In the genomic region with DNA sequence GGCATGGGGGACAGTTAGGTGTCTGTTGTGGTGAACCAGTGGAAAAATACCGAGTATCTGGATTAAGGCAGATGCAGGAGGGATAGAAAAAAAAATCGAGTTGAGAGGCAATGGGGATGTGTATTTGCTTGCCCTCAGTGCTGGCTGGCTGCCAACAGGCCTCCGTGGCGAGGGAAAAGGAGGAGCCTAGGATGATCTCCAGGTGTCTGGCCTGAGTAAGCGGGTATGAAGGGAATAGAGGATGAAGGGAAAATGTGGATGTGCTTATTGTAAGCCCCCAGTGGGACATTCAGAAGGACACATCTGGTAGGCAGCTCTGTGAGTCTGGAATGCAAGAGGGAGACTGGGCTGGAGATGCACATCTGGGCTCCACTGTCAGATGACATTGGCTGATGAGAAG, we compare ENCODE assay signal across 17 cellular contexts. TPM values are rescaled to one million over a fixed set of nuclear protein-coding genes. Genes with fewer than 3 reads are reported as not detected.
A peak's percentile ranks its signal among the peaks of the same experiment; 100 is the strongest.
DNase-seq lines count a peak whose midpoint lies in the region; ATAC-seq, FAIRE-seq and TF ChIP-seq lines count a peak whose summit lies in the region.
"Had no signal": no experiment of that assay in that cellular context is flagged by ENCODE, and none has a peak within 500 bp of the region (broad histone marks: within the 10 kb centered on the region; RNA-seq: fewer than 3 reads in every experiment).

No MANE protein-coding gene starts in this region.

- intact Hi-C loops in Calu3 (cut with micrococcal nuclease; ENCODE audit: unreplicated experiment) = no loop called here
- intact Hi-C loops in sigmoid colon (cut with DNase I) = no loop called here

- peak overlapping the region; percentile 83 for H4K8ac ChIP-seq in H1 (ENCODE audit: extremely low read depth, insufficient read depth, low read length)

- H3K23ac ChIP-seq in H1 (ENCODE audit: insufficient read length) = no peak overlapping the region

- DNase-seq in Calu3 (peak; percentile 13), Karpas-422 (peak; percentile 35), NCI-H510A treated with DMSO at 0.1 percent for 48 hours (lab: John Stamatoyannopoulos, UW) (peak; percentile 96), H1 (ENCODE audit: low read depth in 1 of 2, low spot score in 2 of 2) (no peak), sigmoid colon (no peak), inferior parietal cortex (ENCODE audit: extremely low spot score) (no peak)
- DNase-seq: C1 segment of cervical spinal cord, kidney, nephron progenitor cell, Peyer's patch, WERI-Rb-1 had no signal

- H3K9me2 ChIP-seq in Karpas-422 (replicated peaks; ENCODE audit: insufficient read depth, low read length) = no peaks in the 10 kb centered on the region

- no peak overlapping the region for H2BK20ac ChIP-seq in H1 (ENCODE audit: low read length)

- H2AFZ ChIP-seq in Karpas-422 (ENCODE audit: low read length) (no peak overlapping the region), H1 (ENCODE audit: low read length) (no peak overlapping the region)
- H2AFZ ChIP-seq: GM23338 had no signal

- no peak overlapping the region for H4K91ac ChIP-seq in H1 (replicated peaks; ENCODE audit: insufficient read length, low read length)

- TF ChIP-seq EP300 in H1 (IDR thresholded peaks at IDR 0.05; ENCODE audit: borderline replicate concordance in 1 of 2, low read depth in 2 of 2, low read length in 2 of 2) (no peak), sigmoid colon (IDR thresholded peaks at IDR 0.05) (no peak)

- no peak overlapping the region for H2BK15ac ChIP-seq in H1 (ENCODE audit: low read length)

- CTCF ChIA-PET in Calu3 (lab: Charles Lee) = no interaction called here
- CTCF ChIA-PET in H1 (lab: Charles Lee; ENCODE audit: partially characterized antibody) = interaction anchor here (1.7 to 2.1 kb wide), 2 partner anchors 17 to 24 kb away, joined by 4 to 6 read pairs; no protein-coding TSS in a partner anchor

- H3K4me1 ChIP-seq in Karpas-422 (ENCODE audit: low read length) (peaks cover 6% of the 10 kb centered on the region; the same call in 1 of the 2 replicates), H1 (replicated peaks in 1 of 4; ENCODE audit: control insufficient read depth in 3 of 4, insufficient read depth in 4 of 4, low read length in 3 of 4) (no peaks in the 10 kb centered on the region; a peak in 2 of 7 replicates), sigmoid colon (no peaks in the 10 kb centered on the region)
- H3K4me1 ChIP-seq: esophagus muscularis mucosa, Peyer's patch, upper lobe of left lung had no signal

- H3K79me1 ChIP-seq in H1 (ENCODE audit: low read depth, low read length) = no peaks in the 10 kb centered on the region; the same call in none of the 2 replicates

- H4K5ac ChIP-seq in H1 (ENCODE audit: insufficient read length, low read depth, low read length) = no peak overlapping the region

- H3K9ac ChIP-seq in Karpas-422 (ENCODE audit: low read length) (no peak overlapping the region), H1 (replicated peaks in 1 of 4; ENCODE audit: extremely low read depth in 1 of 4, low read depth in 3 of 4, low read length in 3 of 4) (no peak overlapping the region)

- TF ChIP-seq RAD21 in H1 (IDR thresholded peaks at IDR 0.05 in 1 of 2, conservative IDR thresholded peaks at IDR 0.05 in 1 of 2; ENCODE audit: low read depth in 2 of 2, low read length in 2 of 2) = no peak

- no peak overlapping the region for H3K4me3 ChIP-seq in Karpas-422 (ENCODE audit: low read length)
- no peak overlapping the region for H3K4me3 ChIP-seq in H1 (ENCODE audit: extremely low read depth in 1 of 4, insufficient read depth in 2 of 4, low read depth in 3 of 4, low read length in 4 of 4)
- no peak overlapping the region for H3K4me3 ChIP-seq in sigmoid colon
- H3K4me3 ChIP-seq: esophagus muscularis mucosa, GM23338, Peyer's patch, skin epidermis, upper lobe of left lung had no signal

- FAIRE-seq in H1 (lab: Jason Lieb, UNC) = no peak
- FAIRE-seq: kidney had no signal

- no peak overlapping the region for H2BK5ac ChIP-seq in H1 (ENCODE audit: low read depth, low read length)

- no peak overlapping the region for H3K27ac Mint-ChIP-seq in Calu3 (ENCODE audit: unreplicated experiment)
- H3K27ac Mint-ChIP-seq: GM23338, nephron progenitor cell had no signal

- H3K18ac ChIP-seq in H1 (ENCODE audit: extremely low read depth, low read length) = no peak overlapping the region

- H3K4me3 Mint-ChIP-seq in Calu3 (ENCODE audit: low read depth, unreplicated experiment) = no peak overlapping the region
- H3K4me3 Mint-ChIP-seq: GM23338, nephron progenitor cell had no signal

- H3K79me2 ChIP-seq in Karpas-422 (ENCODE audit: low read length) (no peaks in the 10 kb centered on the region), H1 (ENCODE audit: control insufficient read depth in 1 of 2, insufficient read depth in 2 of 2, low read length in 2 of 2) (peaks cover 0 to 59% of the 10 kb centered on the region in 2 experiments; a peak in 3 of 4 replicates)

- no peak for ATAC-seq in GM18520 (IDR thresholded peaks at IDR 0.05; ENCODE audit: unreplicated experiment)
- no peak for ATAC-seq in GM19328 (IDR thresholded peaks at IDR 0.05; ENCODE audit: unreplicated experiment)
- ATAC-seq: GM23338 had no signal

- no peaks in the 10 kb centered on the region for H3K27me3 Mint-ChIP-seq in Calu3 (ENCODE audit: unreplicated experiment)

- no peak overlapping the region for H3K27ac ChIP-seq in Karpas-422 (ENCODE audit: low read length)
- H3K27ac ChIP-seq in H1 (ENCODE audit: low read depth, low read length) = no peak overlapping the region
- no peak overlapping the region for H3K27ac ChIP-seq in sigmoid colon
- H3K27ac ChIP-seq: esophagus muscularis mucosa, Peyer's patch, skin epidermis, upper lobe of left lung, WERI-Rb-1 had no signal

- H2AK5ac ChIP-seq in H1 (ENCODE audit: low read depth, low read length) = 0 out of 2 replicates have a peak overlapping the region, but pooled peaks have one; percentile 13

- no peaks in the 10 kb centered on the region for H3K36me3 ChIP-seq in Karpas-422 (ENCODE audit: insufficient read depth, low read length)
- H3K36me3 ChIP-seq in H1 (ENCODE audit: control insufficient read depth in 2 of 4, insufficient read depth in 4 of 4, low read length in 3 of 4) = no peaks in the 10 kb centered on the region
- no peaks in the 10 kb centered on the region for H3K36me3 ChIP-seq in sigmoid colon
- H3K36me3 ChIP-seq: esophagus muscularis mucosa, Peyer's patch, upper lobe of left lung, WERI-Rb-1 had no signal

- no peak overlapping the region for H3K4ac ChIP-seq in H1 (replicated peaks; ENCODE audit: insufficient read length, low read depth, low read length)

- H4K20me1 ChIP-seq in Karpas-422 (ENCODE audit: insufficient read depth, low read depth, low read length) (no peaks in the 10 kb centered on the region), H1 (replicated peaks in 1 of 2; ENCODE audit: control insufficient read depth in 1 of 2, insufficient read depth in 2 of 2, low read length in 2 of 2) (peaks cover 0 to 4% of the 10 kb centered on the region in 2 experiments)

- peaks cover 8% of the 10 kb centered on the region for H3K4me1 Mint-ChIP-seq in Calu3 (ENCODE audit: low read depth, unreplicated experiment)
- H3K4me1 Mint-ChIP-seq: GM23338, nephron progenitor cell had no signal

- H3K56ac ChIP-seq in H1 (replicated peaks; ENCODE audit: insufficient read length, low read depth, low read length) = no peak overlapping the region

- H2BK120ac ChIP-seq in H1 (replicated peaks; ENCODE audit: low read depth, low read length) = no peak overlapping the region

- no TSS peak for BruUV-seq in Calu3 (replicated peaks; lab: Mats Ljungman, UMichigan)

- H2BK12ac ChIP-seq in H1 (ENCODE audit: low read depth, low read length) = no peak overlapping the region

- no peaks in the 10 kb centered on the region for H3K27me3 ChIP-seq in Karpas-422 (ENCODE audit: low read length)
- no peaks in the 10 kb centered on the region for H3K27me3 ChIP-seq in H1 (replicated peaks in 1 of 4; ENCODE audit: control insufficient read depth in 3 of 4, extremely low read depth in 1 of 4, insufficient read depth in 3 of 4, low read length in 3 of 4)
- no peaks in the 10 kb centered on the region for H3K27me3 ChIP-seq in sigmoid colon
- H3K27me3 ChIP-seq: esophagus muscularis mucosa, Peyer's patch, upper lobe of left lung had no signal

- no peak overlapping the region for H3K4me2 ChIP-seq in Karpas-422 (ENCODE audit: low read depth, low read length, poor library complexity, severe bottlenecking)
- no peak overlapping the region for H3K4me2 ChIP-seq in H1 (ENCODE audit: insufficient read depth in 1 of 2, low read depth in 2 of 2, low read length in 2 of 2)
- H3K4me2 ChIP-seq: GM23338 had no signal

- POLR2A ChIA-PET in H1 (lab: Charles Lee; ENCODE audit: partially characterized antibody) = no interaction called here

- no peak for TF ChIP-seq CTCF in Calu3 (IDR thresholded peaks at IDR 0.05; ENCODE audit: unreplicated experiment)
- TF ChIP-seq CTCF in H1 (IDR thresholded peaks at IDR 0.05; ENCODE audit: control extremely low read depth in 1 of 3, insufficient read depth in 1 of 3, low read depth in 1 of 3, low read length in 3 of 3) = no peak
- TF ChIP-seq CTCF in sigmoid colon (IDR thresholded peaks at IDR 0.05) = no peak

- H3K14ac ChIP-seq in H1 (ENCODE audit: insufficient read length) = no peak overlapping the region

- H3K36me3 Mint-ChIP-seq in Calu3 (ENCODE audit: insufficient read depth, unreplicated experiment) = no peaks in the 10 kb centered on the region

- WGBS in H1 (ENCODE audit: extremely low coverage in 1 of 2, insufficient coverage in 1 of 2, insufficient read length in 1 of 2, insufficient replicate concordance in 2 of 2, low coverage in 1 of 2, low lambda C conversion rate in 2 of 2, missing lambda C conversion rate in 1 of 2), 2 experiments = 91% methylated on average over 5 of the region's 5 CpGs; no CpG with 5 or more reads in 1 of the 2 experiments
- whole genome bisulfite sequencing in sigmoid colon, 2 donors = 24 to 35% methylated on average over 5 of the region's 5 CpGs

- H3K9me3 ChIP-seq in Karpas-422 (ENCODE audit: low read length) = no peaks in the 10 kb centered on the region
- no peaks in the 10 kb centered on the region for H3K9me3 ChIP-seq in H1 (ENCODE audit: insufficient read depth in 2 of 2, low read depth in 1 of 2, low read length in 1 of 2)
- H3K9me3 ChIP-seq in sigmoid colon = no peaks in the 10 kb centered on the region
- H3K9me3 ChIP-seq: Peyer's patch, upper lobe of left lung had no signal

- H3K23me2 ChIP-seq in H1 (ENCODE audit: low read depth, low read length) = no peaks in the 10 kb centered on the region

- no peak for TF ChIP-seq POLR2A in H1 (IDR thresholded peaks at IDR 0.05; ENCODE audit: control extremely low read depth in 1 of 2, low read depth in 2 of 2, low read length in 2 of 2)
- TF ChIP-seq POLR2A in sigmoid colon (IDR thresholded peaks at IDR 0.05) = no peak

- peaks cover 4% of the 10 kb centered on the region for H3K9me3 Mint-ChIP-seq in Calu3 (ENCODE audit: low read depth, unreplicated experiment)

RNA-seq across cellular contexts. Expression of gene KCNS3, which starts 22.8 kb away (rescaled TPM):
- 3.5 and 5.0 TPM in 2 replicates for total RNA-seq in Calu3 (2022)
- total RNA-seq in Karpas-422 (2014; rRNA removed; shearing (Covaris generic); ENCODE audit: low replicate concordance) = 1.5 and 2.5 TPM in 2 replicates
- 20.5 and 22.7 TPM in 2 replicates for total RNA-seq in H1 (2021; fragmentation: NEBNext Ultra II Directional; extraction: Animal tissue kit (Norgen Biotek cat#: 25700))
- polyA plus RNA-seq in H1 (2011; rRNA removed) = 23.0 and 28.6 TPM in 2 replicates
- 23.4 TPM for polyA plus RNA-seq in H1 (2011; cell fraction: cytosol; rRNA removed)
- 20.2 TPM for polyA plus RNA-seq in H1 (2011; cell fraction: nucleus; rRNA removed)
- polyA plus RNA-seq in H1 (2012, experiment 1 of 2) = 20.8 to 22.2 TPM (median 21.6 TPM) in 4 replicates
- polyA plus RNA-seq in H1 (2012, experiment 2 of 2) = 10.1 TPM
- 13.6 TPM for polyA plus RNA-seq in H1 (2013, experiment 1 of 2)
- 14.6 TPM for polyA plus RNA-seq in H1 (2013, experiment 2 of 2)
- polyA minus RNA-seq in H1 (2011; rRNA and poly(A)+ RNA removed) = 39.8 and 57.9 TPM in 2 replicates
- polyA minus RNA-seq in H1 (2011; cell fraction: cytosol; rRNA and poly(A)+ RNA removed) = 14.2 TPM
- 25.1 TPM for polyA minus RNA-seq in H1 (2011; cell fraction: nucleus; rRNA and poly(A)+ RNA removed)
- 10 to 100 TPM; 13.2 to 96.3 (median 24.5) TPM for total RNA-seq in sigmoid colon
- 10 to 100 TPM in 2 of 3 donors, 1 to 10 TPM in 1; 4.2 to 16.2 (median 13.9) TPM for polyA plus RNA-seq in sigmoid colon

Comparison
In these comparisons a context has a peak if more than half of its experiments do, and no peak if none do; other contexts are left out.
1. DNase-seq: peak in Calu3 (single experiment), Karpas-422 (single experiment) and NCI-H510A treated with DMSO at 0.1 percent for 48 hours (single experiment); none in H1 (0 of 2), sigmoid colon (single experiment) and inferior parietal cortex (single experiment).